8 cellular contexts compared by ENCODE assay signal in genomic region chr1:20717452-20718342, GRCh38. TPM values are rescaled to one million over a fixed set of nuclear protein-coding genes. Genes with fewer than 3 reads are reported as not detected.
DNase-seq lines count a peak whose midpoint lies in the region; FAIRE-seq and TF ChIP-seq lines count a peak whose summit lies in the region.

TSS of gene KIF17 (minus strand) at chr1:20718007. CDS start at chr1:20717706, 301 bp downstream.

- no TSS peak for BruUV-seq in Calu3 (replicated peaks; lab: Mats Ljungman, UMichigan)

- peak; percentile 72 for DNase-seq in Calu3
- DNase-seq in HuH-7 (ENCODE audit: low spot score) = peak; percentile 78
- DNase-seq in T1000 (lab: John Stamatoyannopoulos, UW) = peak; percentile 57
- DNase-seq in astrocyte of the hippocampus (ENCODE audit: low read depth, low spot score) = peak; percentile 91
- peak in 39 of 51 donors; percentile 11 to 81 (median 53) for DNase-seq in hypothalamus (lab: John Stamatoyannopoulos, UW)
- DNase-seq in sigmoid colon = peak; percentile 89
- no peak for DNase-seq in mesenteric fat pad (ENCODE audit: low spot score)
- DNase-seq in urothelium cell line (ENCODE audit: low spot score) = no peak

- intact Hi-C loops in Calu3 (cut with micrococcal nuclease; ENCODE audit: unreplicated experiment) (no loop called here), sigmoid colon (cut with DNase I) (no loop called here)

- peaks cover 0 to 13% (median 10%) of the 10 kb centered on the region in 4 donors for H3K4me1 ChIP-seq in sigmoid colon

- no peak for TF ChIP-seq CTCF in Calu3 (IDR thresholded peaks at IDR 0.05; ENCODE audit: unreplicated experiment)
- no peak for TF ChIP-seq CTCF in sigmoid colon (IDR thresholded peaks at IDR 0.05)

- peaks cover 25% of the 10 kb centered on the region for H3K27me3 Mint-ChIP-seq in Calu3 (ENCODE audit: unreplicated experiment)

- H3K27ac Mint-ChIP-seq in Calu3 (ENCODE audit: unreplicated experiment) = no peak within 1 kb of the TSS

- H3K9me3 Mint-ChIP-seq in Calu3 (ENCODE audit: low read depth, unreplicated experiment) = no peaks in the 10 kb centered on the region

- no peak for FAIRE-seq in urothelium cell line (lab: Jason Lieb, UNC)

- H3K4me1 Mint-ChIP-seq in Calu3 (ENCODE audit: low read depth, unreplicated experiment) = peaks cover 10% of the 10 kb centered on the region

- CTCF ChIA-PET in Calu3 (lab: Charles Lee) = interaction anchor here (0.6 to 1.0 kb wide), 3 partner anchors 14 to 474 kb away, joined by 3 to 4 read pairs (median 3); partner anchors contain the start of gene SH2D5

- peak within 1 kb of the TSS; percentile 27 to 55 (median 47) for H3K4me3 ChIP-seq in sigmoid colon

- peaks cover 0 to 3% (median 0%) of the 10 kb centered on the region in 3 donors for H3K27me3 ChIP-seq in sigmoid colon

- no peak for TF ChIP-seq EP300 in sigmoid colon (IDR thresholded peaks at IDR 0.05)

- WGBS in sigmoid colon, 2 donors = 1 to 2% methylated on average over 112 of the region's 112 CpGs

- peaks cover 17% of the 10 kb centered on the region for H3K36me3 Mint-ChIP-seq in Calu3 (ENCODE audit: insufficient read depth, unreplicated experiment)

- H3K27ac ChIP-seq in sigmoid colon = peak within 1 kb of the TSS in 2 of 4 donors; percentile 7 to 9

- TF ChIP-seq POLR2A in sigmoid colon (IDR thresholded peaks at IDR 0.05) = no peak

- H3K36me3 ChIP-seq in sigmoid colon = no peaks in the 10 kb centered on the region

- peak within 1 kb of the TSS; percentile 64 for H3K4me3 Mint-ChIP-seq in Calu3 (ENCODE audit: low read depth, unreplicated experiment)

- no peaks in the 10 kb centered on the region for H3K9me3 ChIP-seq in sigmoid colon

RNA-seq across cellular contexts. Expression of gene KIF17, which starts in this region (rescaled TPM):
- not detected in 2 replicates for total RNA-seq in Calu3 (2022)
- 1 to 10 TPM in 3 of 4 donors, under 1 TPM in 1; 0.54 to 2.2 (median 1.5) TPM for total RNA-seq in sigmoid colon
- polyA plus RNA-seq in sigmoid colon = 1 to 10 TPM in 2 of 3 donors, under 1 TPM in 1; 0.69 to 2.4 (median 1.3) TPM
- total RNA-seq in mesenteric fat pad = 4.6 TPM

Comparison
In these comparisons a context has a peak if more than half of its experiments do, and no peak if none do; other contexts are left out.
1. Peak in DNase-seq in Calu3; RNA of the gene not detected or under 1 TPM.
2. DNase-seq: peak in HuH-7 (single experiment), T1000 (single experiment), astrocyte of the hippocampus (single experiment), hypothalamus (39 of 51) and sigmoid colon (single experiment); none in mesenteric fat pad (single experiment) and urothelium cell line (single experiment).